In genomic region chr1:202105571-202106339, GRCh38 we compare ENCODE assay signal across 8 cellular contexts. TPM values are rescaled to one million over a fixed set of nuclear protein-coding genes. Genes with fewer than 3 reads are reported as not detected.
A peak's percentile ranks its signal among the peaks of the same experiment; 100 is the strongest.
DNase-seq lines count a peak whose midpoint lies in the region; ATAC-seq and TF ChIP-seq lines count a peak whose summit lies in the region.

No MANE protein-coding gene starts in this region.

- peak overlapping the region; percentile 89 to 95 for H3K27ac ChIP-seq in breast epithelium
- H3K27ac ChIP-seq in gastrocnemius medialis = no peak overlapping the region

- TF ChIP-seq CTCF in breast epithelium (IDR thresholded peaks at IDR 0.05) (no peak), gastrocnemius medialis (IDR thresholded peaks at IDR 0.05 in 4 of 5, conservative IDR thresholded peaks at IDR 0.05 in 1 of 5) (no peak)

- H3K9me3 ChIP-seq in breast epithelium (no peaks in the 10 kb centered on the region), gastrocnemius medialis (no peaks in the 10 kb centered on the region)

- H3K4me1 ChIP-seq in breast epithelium = peaks cover 8 to 14% of the 10 kb centered on the region in 2 donors
- no peaks in the 10 kb centered on the region for H3K4me1 ChIP-seq in gastrocnemius medialis

- peak; percentile 66 for DNase-seq in ELR (ENCODE audit: low read depth)
- DNase-seq in NCI-H2171 treated with DMSO at 0.1 percent for 48 hours (lab: John Stamatoyannopoulos, UW) = peak; percentile 63
- peak in 1 of 2 donors; percentile 57 for DNase-seq in breast epithelium (ENCODE audit: low spot score in 2 of 2)
- peak; percentile 73 for DNase-seq in mucosa of gallbladder (ENCODE audit: low spot score)
- no peak for DNase-seq in gastrocnemius medialis
- DNase-seq in nucleus accumbens (lab: John Stamatoyannopoulos, UW) = no peak
- DNase-seq in NCI-H1930 (lab: John Stamatoyannopoulos, UW) = no peak

- H3K27me3 ChIP-seq in breast epithelium (no peaks in the 10 kb centered on the region), gastrocnemius medialis (no peaks in the 10 kb centered on the region)

- ATAC-seq in gastrocnemius medialis (no peak), HG02852 (IDR thresholded peaks at IDR 0.05; ENCODE audit: unreplicated experiment) (no peak)

- no peak overlapping the region for H3K4me3 ChIP-seq in breast epithelium
- no peak overlapping the region for H3K4me3 ChIP-seq in gastrocnemius medialis

- H3K36me3 ChIP-seq in breast epithelium (no peaks in the 10 kb centered on the region), gastrocnemius medialis (no peaks in the 10 kb centered on the region)

- TF ChIP-seq POLR2A in breast epithelium (IDR thresholded peaks at IDR 0.05) = no peak
- TF ChIP-seq POLR2A in gastrocnemius medialis (IDR thresholded peaks at IDR 0.05) = no peak

- intact Hi-C loops in breast epithelium (cut with DNase I; ENCODE audit: low total_unique reads) (no loop called here), gastrocnemius medialis (cut with DNase I; ENCODE audit: low total_unique reads) (no loop called here)

- in situ Hi-C loops in gastrocnemius medialis (cut with MboI; ENCODE audit: low sequenced_read_pairs in 4 of 4) = no loop called here

RNA-seq across cellular contexts. Expression of gene GPR37L1, which starts 17.0 kb away (rescaled TPM):
- total RNA-seq in breast epithelium = not detected
- total RNA-seq in mucosa of gallbladder = 0.14 TPM
- total RNA-seq in gastrocnemius medialis = under 1 TPM in 2 of 4 donors, not detected in 2; 0.04 to 0.10 TPM

RNA-seq across cellular contexts. Expression of gene ARL8A, which starts 38.8 kb away (rescaled TPM):
- total RNA-seq in breast epithelium = 10 to 100 TPM; 29.9 to 41.1 (median 34.7) TPM
- total RNA-seq in mucosa of gallbladder = 89.5 TPM
- 10 to 100 TPM; 28.2 to 53.5 (median 49.8) TPM for total RNA-seq in gastrocnemius medialis

RNA-seq across cellular contexts. Expression of gene PTPN7, which starts 54.6 kb away (rescaled TPM):
- 1 to 10 TPM; 1.4 to 4.2 (median 2.9) TPM for total RNA-seq in breast epithelium
- 9.3 TPM for total RNA-seq in mucosa of gallbladder
- total RNA-seq in gastrocnemius medialis = under 1 TPM; 0.19 to 0.76 (median 0.49) TPM

Comparison
In these comparisons a context has a peak if more than half of its experiments do, and no peak if none do; other contexts are left out.
1. DNase-seq: peak in ELR (single experiment), NCI-H2171 treated with DMSO at 0.1 percent for 48 hours (single experiment) and mucosa of gallbladder (single experiment); none in gastrocnemius medialis (0 of 2), nucleus accumbens (0 of 56) and NCI-H1930 (0 of 2).
2. H3K27ac ChIP-seq: peak in breast epithelium (2 of 2); none in gastrocnemius medialis (0 of 4).